23 cellular contexts compared by ENCODE assay signal in genomic region chr10:71927159-71927558, GRCh38. TPM values are rescaled to one million over a fixed set of nuclear protein-coding genes. Genes with fewer than 3 reads are reported as not detected.
A peak's percentile ranks its signal among the peaks of the same experiment; 100 is the strongest.
DNase-seq lines count a peak whose midpoint lies in the region; ATAC-seq, FAIRE-seq and TF ChIP-seq lines count a peak whose summit lies in the region.
"Had no signal": no experiment of that assay in that cellular context is flagged by ENCODE, and none has a peak within 500 bp of the region (broad histone marks: within the 10 kb centered on the region; RNA-seq: fewer than 3 reads in every experiment).

No MANE protein-coding gene starts in this region.

- CTCF ChIA-PET in HepG2 (lab: Yijun Ruan, JAX; ENCODE audit: low intra/inter-chr PET ratio, low total read pairs) (no interaction called here), K562 (lab: Yijun Ruan, JAX; ENCODE audit: low intra/inter-chr PET ratio) (no interaction called here)

- ATAC-seq in HepG2 (peak; percentile 47), right lobe of liver (no peak), K562 (no peak; the same call in 2 of the 3 replicates), GM19324 (IDR thresholded peaks at IDR 0.05; ENCODE audit: low FRiP score, unreplicated experiment) (no peak)
- ATAC-seq: GM23338, HCT116 had no signal

- peak overlapping the region; percentile 49 for H3K4me2 ChIP-seq in HepG2 (ENCODE audit: low read depth, low read length)
- no peak overlapping the region for H3K4me2 ChIP-seq in K562 (ENCODE audit: insufficient read depth, low read length)
- H3K4me2 ChIP-seq in mesenchymal stem cell (ENCODE audit: low read length, poor library complexity, severe bottlenecking) = no peak overlapping the region
- H3K4me2 ChIP-seq: BLaER1 treated with 17β-estradiol and CSF1 and Interleukin-3, amounts not matched to agents 10 nM and 100 nM; GM23338 had no signal

- 4% methylated on average over 3 of the region's 4 CpGs for WGBS in HepG2 (ENCODE audit: low lambda C conversion rate)
- WGBS in right lobe of liver (ENCODE audit: insufficient coverage, low coverage, low lambda C conversion rate, missing lambda C conversion rate) = 82% methylated on average over 2 of the region's 4 CpGs
- WGBS in K562 (ENCODE audit: insufficient coverage, low coverage, missing lambda C conversion rate) = 0% methylated on average over 4 of the region's 4 CpGs
- WGBS in mesenchymal stem cell = 79% methylated on average over 2 of the region's 4 CpGs

- no peak overlapping the region for H3K14ac ChIP-seq in mesenchymal stem cell (ENCODE audit: low read length in 2 of 2)

- H3K36me3 ChIP-seq in HepG2 (replicated peaks in 1 of 2; ENCODE audit: control insufficient read depth in 1 of 2, insufficient read depth in 2 of 2, low read length in 2 of 2) (no peaks in the 10 kb centered on the region), right lobe of liver (no peaks in the 10 kb centered on the region), K562 (ENCODE audit: control insufficient read depth, insufficient read depth, low read length) (no peaks in the 10 kb centered on the region), mesenchymal stem cell (ENCODE audit: control insufficient read depth in 1 of 2, insufficient read depth in 2 of 2, low read depth in 1 of 2, low read length in 2 of 2) (no peaks in the 10 kb centered on the region)
- H3K36me3 ChIP-seq: BE2C; BLaER1 treated with 17β-estradiol and CSF1 and Interleukin-3, amounts not matched to agents 10 nM and 100 nM had no signal

- H3K27ac ChIP-seq in HepG2 (ENCODE audit: extremely low read length, insufficient read depth, low read length) (peak overlapping the region; percentile 56), right lobe of liver (no peak overlapping the region), K562 (ENCODE audit: extremely low read depth, low read depth, low read length) (no peak overlapping the region), mesenchymal stem cell (ENCODE audit: low read length, poor library complexity, severe bottlenecking) (no peak overlapping the region)
- H3K27ac ChIP-seq: 22Rv1; BLaER1 treated with 17β-estradiol and CSF1 and Interleukin-3, amounts not matched to agents 10 nM and 100 nM had no signal

- no peak overlapping the region for H2BK5ac ChIP-seq in mesenchymal stem cell (ENCODE audit: low read depth, low read length, poor library complexity, severe bottlenecking)

- TF ChIP-seq CTCF in HepG2 (CRISPR knock-in tag; IDR thresholded peaks at IDR 0.05) = no peak
- no peak for TF ChIP-seq CTCF in right lobe of liver (IDR thresholded peaks at IDR 0.05)
- no peak for TF ChIP-seq CTCF in K562 (IDR thresholded peaks at IDR 0.05 in 2 of 3, conservative IDR thresholded peaks at IDR 0.05 in 1 of 3; ENCODE audit: insufficient read depth in 2 of 3, low read depth in 1 of 3, low read length in 3 of 3)
- no peak for TF ChIP-seq CTCF in GM13976 (IDR thresholded peaks at IDR 0.05; ENCODE audit: borderline replicate concordance, control extremely low read depth, extremely low read depth, insufficient read depth, missing control alignments)

- no peak overlapping the region for H2AFZ ChIP-seq in HepG2 (ENCODE audit: low read length)
- no peak overlapping the region for H2AFZ ChIP-seq in K562 (ENCODE audit: low read depth, low read length)
- H2AFZ ChIP-seq in mesenchymal stem cell (ENCODE audit: low read depth, low read length) = no peak overlapping the region
- H2AFZ ChIP-seq: GM23338 had no signal

- H3K27me3 ChIP-seq in HepG2 (ENCODE audit: control insufficient read depth in 1 of 2, insufficient read depth in 2 of 2, low read length in 2 of 2) (no peaks in the 10 kb centered on the region; a peak in 1 of 5 replicates), right lobe of liver (no peaks in the 10 kb centered on the region), K562 (ENCODE audit: control insufficient read depth in 2 of 2, insufficient read depth in 2 of 2, low read length in 2 of 2) (peaks cover 17 to 61% of the 10 kb centered on the region in 2 experiments), mesenchymal stem cell (ENCODE audit: control insufficient read depth in 1 of 2, insufficient read depth in 1 of 2, low read length in 2 of 2) (peaks cover 0 to 3% of the 10 kb centered on the region in 2 experiments)
- H3K27me3 ChIP-seq: BE2C; BLaER1 treated with 17β-estradiol and CSF1 and Interleukin-3, amounts not matched to agents 10 nM and 100 nM had no signal

- no peak overlapping the region for H3K4ac ChIP-seq in mesenchymal stem cell (ENCODE audit: low read depth in 1 of 2, low read length in 2 of 2)

- H2AK5ac ChIP-seq in mesenchymal stem cell (ENCODE audit: low read length, severe bottlenecking) = peak overlapping the region; percentile 84

- H2BK15ac ChIP-seq in mesenchymal stem cell (ENCODE audit: low read depth, poor library complexity, severe bottlenecking) = peak overlapping the region; percentile 30

- intact Hi-C loops in HepG2 (cut with micrococcal nuclease; ENCODE audit: unreplicated experiment) (no loop called here), right lobe of liver (cut with DNase I) (no loop called here), K562 (cut with micrococcal nuclease) (no loop called here)

- no peaks in the 10 kb centered on the region for H3K9me1 ChIP-seq in K562 (ENCODE audit: control insufficient read depth, insufficient read depth, low read length)

- no peaks in the 10 kb centered on the region for H3K9me3 ChIP-seq in HepG2 (ENCODE audit: low read length)
- no peaks in the 10 kb centered on the region for H3K9me3 ChIP-seq in right lobe of liver
- H3K9me3 ChIP-seq in K562 (replicated peaks; ENCODE audit: control insufficient read depth, insufficient read depth, low read depth, low read length) = no peaks in the 10 kb centered on the region
- peaks cover 2% of the 10 kb centered on the region for H3K9me3 ChIP-seq in mesenchymal stem cell (ENCODE audit: control insufficient read depth, low read length)
- H3K9me3 ChIP-seq: BE2C had no signal

- no peaks in the 10 kb centered on the region for H4K20me1 ChIP-seq in HepG2 (ENCODE audit: insufficient read depth, low read length)
- H4K20me1 ChIP-seq in K562 (replicated peaks; ENCODE audit: control insufficient read depth, insufficient read depth, low read length) = no peaks in the 10 kb centered on the region
- H4K20me1 ChIP-seq: BLaER1 treated with 17β-estradiol and CSF1 and Interleukin-3, amounts not matched to agents 10 nM and 100 nM had no signal

- no peak for TF ChIP-seq POLR2A in HepG2 (IDR thresholded peaks at IDR 0.05; ENCODE audit: insufficient read depth in 1 of 2, low read depth in 2 of 2, low read length in 2 of 2)
- no peak for TF ChIP-seq POLR2A in right lobe of liver (IDR thresholded peaks at IDR 0.05)
- TF ChIP-seq POLR2A in K562 (conservative IDR thresholded peaks at IDR 0.05) = no peak

- no peak for FAIRE-seq in HepG2 (lab: Jason Lieb, UNC)
- FAIRE-seq in K562 (lab: Jason Lieb, UNC) = no peak
- FAIRE-seq: A204.1, GM12891 had no signal

- H3K4me3 ChIP-seq in HepG2 (replicated peaks in 1 of 3; ENCODE audit: insufficient read depth in 1 of 3, low read depth in 2 of 3, low read length in 3 of 3) (peak overlapping the region in 2 of 3 experiments; percentile 25 to 31; a peak in 4 of 6 replicates), right lobe of liver (no peak overlapping the region), K562 (no peak overlapping the region), mesenchymal stem cell (ENCODE audit: insufficient read depth in 1 of 2, low read depth in 1 of 2, low read length in 2 of 2) (no peak overlapping the region)
- H3K4me3 ChIP-seq: BLaER1 treated with 17β-estradiol and CSF1 and Interleukin-3, amounts not matched to agents 10 nM and 100 nM; GM23338 had no signal

- no peak overlapping the region for H2BK12ac ChIP-seq in mesenchymal stem cell (ENCODE audit: low read length in 2 of 2)

- no peak overlapping the region for H3K18ac ChIP-seq in mesenchymal stem cell (ENCODE audit: low read depth in 1 of 2, low read length in 2 of 2)

- in situ Hi-C loops in HepG2 (cut with HindIII; ENCODE audit: extremely low pct_ligation_motif_present, low pct_unique_long_range_greater_than_20kb) (no loop called here), K562 (cut with MboI) (no loop called here), GM13976 (cut with MboI; ENCODE audit: low sequenced_read_pairs, unreplicated experiment) (no loop called here)

- H3K4me1 ChIP-seq in HepG2 (ENCODE audit: insufficient read depth, low read length) = peaks cover 39% of the 10 kb centered on the region
- H3K4me1 ChIP-seq in right lobe of liver = no peaks in the 10 kb centered on the region
- H3K4me1 ChIP-seq in K562 (replicated peaks in 1 of 2; ENCODE audit: control insufficient read depth in 2 of 2, insufficient read depth in 2 of 2, low read length in 2 of 2) = peaks cover under 1 to 2% of the 10 kb centered on the region in 2 experiments; a peak in 2 of 5 replicates
- H3K4me1 ChIP-seq in mesenchymal stem cell (ENCODE audit: control insufficient read depth, insufficient read depth, low read depth, low read length) = peaks cover 4% of the 10 kb centered on the region
- H3K4me1 ChIP-seq: BE2C; BLaER1 treated with 17β-estradiol and CSF1 and Interleukin-3, amounts not matched to agents 10 nM and 100 nM had no signal

- POLR2A ChIA-PET in HepG2 (lab: Yijun Ruan, JAX) (interaction anchor here (0.7 to 1.6 kb wide), 6 partner anchors 11 to 346 kb away, joined by 3 to 5 read pairs (median 3); partner anchors contain the start of gene DDIT4), K562 (lab: Yijun Ruan, JAX) (no interaction called here)

- no peaks in the 10 kb centered on the region for H3K79me1 ChIP-seq in mesenchymal stem cell (replicated peaks; ENCODE audit: low read length, poor library complexity, severe bottlenecking)

- H3K79me2 ChIP-seq in HepG2 (ENCODE audit: insufficient read depth, low read length) (no peaks in the 10 kb centered on the region), K562 (ENCODE audit: control insufficient read depth, insufficient read depth, low read length) (no peaks in the 10 kb centered on the region)

- H2BK120ac ChIP-seq in mesenchymal stem cell (ENCODE audit: low read depth, low read length) = no peak overlapping the region

- TF ChIP-seq EP300 in HepG2 (IDR thresholded peaks at IDR 0.05; ENCODE audit: low read depth in 2 of 2, low read length in 2 of 2) = no peak
- no peak for TF ChIP-seq EP300 in HepG2 (CRISPR knock-in tag; IDR thresholded peaks at IDR 0.05; ENCODE audit: borderline replicate concordance)
- TF ChIP-seq EP300 in K562 (IDR thresholded peaks at IDR 0.05; ENCODE audit: low read length) = no peak

- H4K8ac ChIP-seq in mesenchymal stem cell (ENCODE audit: low read length) = no peak overlapping the region

- BruUV-seq in HepG2 (replicated peaks; lab: Mats Ljungman, UMichigan) (no TSS peak), K562 (replicated peaks; lab: Mats Ljungman, UMichigan) (no TSS peak)

- H3K23ac ChIP-seq in mesenchymal stem cell (ENCODE audit: low read length in 2 of 2) = no peak overlapping the region

- H3K9ac ChIP-seq in HepG2 (ENCODE audit: insufficient read depth, low read depth, low read length) (peak overlapping the region; percentile 23), K562 (ENCODE audit: insufficient read depth in 1 of 2, low read depth in 2 of 2, low read length in 2 of 2) (no peak overlapping the region), mesenchymal stem cell (ENCODE audit: low read length) (no peak overlapping the region)
- H3K9ac ChIP-seq: BLaER1 treated with 17β-estradiol and CSF1 and Interleukin-3, amounts not matched to agents 10 nM and 100 nM had no signal

- no peak for TF ChIP-seq RAD21 in HepG2 (CRISPR knock-in tag; IDR thresholded peaks at IDR 0.05)
- TF ChIP-seq RAD21 in K562 (CRISPR knock-in tag; conservative IDR thresholded peaks at IDR 0.05 in 1 of 2, IDR thresholded peaks at IDR 0.05 in 1 of 2) = no peak

- DNase-seq in HepG2 (ENCODE audit: low spot score) (no peak), right lobe of liver (no peak), K562 (ENCODE audit: extremely low read depth in 1 of 4, low spot score in 3 of 4) (no peak), mesenchymal stem cell (no peak), GM13976 (ENCODE audit: low spot score) (no peak), NCI-H69 (lab: John Stamatoyannopoulos, UW) (no peak)
- DNase-seq: ACHN; AML-193; BE2C; CD4-positive, alpha-beta T cell; CD8-positive, alpha-beta memory T cell; DMS53; DMS79 treated with DMSO at 0.1 percent for 48 hours; GF-D8; H9 had no signal

- no peak overlapping the region for H4K91ac ChIP-seq in mesenchymal stem cell (ENCODE audit: low read length)

RNA-seq across cellular contexts. Expression of gene CHST3, which starts 37.0 kb away (rescaled TPM):
- total RNA-seq in HepG2 (2016; rRNA removed; fragmentation: Illumina TruSeq; extraction: Trizol) (13.4 and 18.7 TPM in 2 replicates), right lobe of liver (1 to 10 TPM in 5 of 6 experiments, under 1 TPM in 1; 0.81 to 2.5 (median 1.8) TPM), K562 (2014; rRNA removed) (0.23 and 0.33 TPM in 2 replicates), K562 (2014; rRNA removed; fragmentation: Illumina TruSeq; extraction: Trizol) (0.13 and 0.15 TPM in 2 replicates), K562 (2015; rRNA removed; fragmentation: Illumina TruSeq; extraction: Trizol) (1.3 TPM in 2 replicates), K562 (2021) (0.38 and 0.42 TPM in 2 replicates)
- 1.8 and 1.9 TPM in 2 replicates for total RNA-seq in HepG2 (2016; cell fraction: cytosol; rRNA removed; fragmentation: Illumina TruSeq; extraction: Trizol; ENCODE audit: low read depth)
- 12.3 and 17.7 TPM in 2 replicates for total RNA-seq in HepG2 (2016; cell fraction: insoluble cytoplasmic fraction; rRNA removed; fragmentation: Illumina TruSeq; extraction: Trizol)
- total RNA-seq in HepG2 (2016; cell fraction: membrane; rRNA removed; fragmentation: Illumina TruSeq; extraction: Trizol) = 7.4 and 7.7 TPM in 2 replicates
- total RNA-seq in HepG2 (2016; cell fraction: nucleus; rRNA removed; fragmentation: Illumina TruSeq; extraction: Trizol) = 18.2 and 22.8 TPM in 2 replicates
- polyA plus RNA-seq in HepG2 (2011; rRNA removed) (7.2 and 8.1 TPM in 2 replicates), K562 (2011; rRNA removed) (0.06 and 0.18 TPM in 2 replicates), K562 (2014; fragmentation: Illumina TruSeq; extraction: Trizol) (0.17 and 0.18 TPM in 2 replicates), K562 (2014; fragmentation: Nextera tagmentation; extraction: Ambion mirVana) (under 1 TPM; 0.01 to 0.04 TPM), K562 (2014; rRNA removed) (0.07 and 0.34 TPM in 2 replicates)
- 6.1 and 6.3 TPM in 2 replicates for polyA plus RNA-seq in HepG2 (2011; cell fraction: cytosol; rRNA removed)
- 9.2 and 10.1 TPM in 2 replicates for polyA plus RNA-seq in HepG2 (2011; cell fraction: nucleus; rRNA removed)
- polyA plus RNA-seq in HepG2 (2012) = 4.5 and 6.1 TPM in 2 replicates
- 1.2 and 1.3 TPM in 2 replicates for polyA plus RNA-seq in HepG2 (2016; cell fraction: cytosol; fragmentation: Illumina TruSeq; extraction: Trizol; ENCODE audit: low read depth)
- 8.1 and 9.2 TPM in 2 replicates for polyA plus RNA-seq in HepG2 (2016; cell fraction: insoluble cytoplasmic fraction; fragmentation: Illumina TruSeq; extraction: Trizol; ENCODE audit: low read depth)
- polyA plus RNA-seq in HepG2 (2016; cell fraction: membrane; fragmentation: Illumina TruSeq; extraction: Trizol; ENCODE audit: low read depth) = 2.9 and 3.3 TPM in 2 replicates
- polyA plus RNA-seq in HepG2 (2016; cell fraction: nucleus; fragmentation: Illumina TruSeq; extraction: Trizol; ENCODE audit: insufficient read depth, low read depth) = 25.5 and 27.0 TPM in 2 replicates
- polyA minus RNA-seq in HepG2 (2011; rRNA and poly(A)+ RNA removed; ENCODE audit: low replicate concordance) = 22.4 and 23.3 TPM in 2 replicates
- 9.6 TPM in 2 replicates for polyA minus RNA-seq in HepG2 (2011; cell fraction: cytosol; rRNA and poly(A)+ RNA removed)
- 9.7 and 10.7 TPM in 2 replicates for polyA minus RNA-seq in HepG2 (2011; cell fraction: nucleus; rRNA and poly(A)+ RNA removed)
- total RNA-seq in K562 (2011; cell fraction: chromatin; rRNA removed; ENCODE audit: low replicate concordance) = 0.11 and 0.12 TPM in 2 replicates
- total RNA-seq in K562 (2011; cell fraction: nucleolus; rRNA removed) = 0.13 and 0.17 TPM in 2 replicates
- total RNA-seq in K562 (2011; cell fraction: nucleoplasm; rRNA removed) = 0.15 TPM in 2 replicates
- 0.01 and 0.13 TPM in 2 replicates for polyA plus RNA-seq in K562 (2011; cell fraction: cytosol; rRNA removed)
- 0.04 and 0.20 TPM in 2 replicates for polyA plus RNA-seq in K562 (2011; cell fraction: nucleus; rRNA removed)
- 0.43 and 0.76 TPM in 2 replicates for polyA plus RNA-seq in K562 (2012)
- polyA minus RNA-seq in K562 (2011; rRNA and poly(A)+ RNA removed) = 0.04 and 0.51 TPM in 2 replicates
- 0.10 and 0.55 TPM in 2 replicates for polyA minus RNA-seq in K562 (2011; cell fraction: cytosol; rRNA and poly(A)+ RNA removed)
- 0.13 and 0.78 TPM in 2 replicates for polyA minus RNA-seq in K562 (2011; cell fraction: nucleus; rRNA and poly(A)+ RNA removed)
- 14.6 TPM for polyA plus RNA-seq in mesenchymal stem cell (2013, experiment 1 of 2)
- polyA plus RNA-seq in mesenchymal stem cell (2013, experiment 2 of 2) = 14.4 TPM
- total RNA-seq: CD4-positive, alpha-beta T cell had no signal
- polyA plus RNA-seq: CD14-positive monocyte; CD8-positive, alpha-beta memory T cell had no signal

Comparison
In these comparisons a context has a peak if more than half of its experiments do, and no peak if none do; other contexts are left out.
1. H3K4me3 ChIP-seq: peak in HepG2 (2 of 3); none in right lobe of liver (0 of 3), K562 (single experiment) and mesenchymal stem cell (0 of 2).
2. Of the 241 proteins assayed by ChIP-seq in both HepG2 and K562: peak only in HepG2: MAX and ZNF274; only in K562: none; in both: none; in neither: 239.